In the genomic region with DNA sequence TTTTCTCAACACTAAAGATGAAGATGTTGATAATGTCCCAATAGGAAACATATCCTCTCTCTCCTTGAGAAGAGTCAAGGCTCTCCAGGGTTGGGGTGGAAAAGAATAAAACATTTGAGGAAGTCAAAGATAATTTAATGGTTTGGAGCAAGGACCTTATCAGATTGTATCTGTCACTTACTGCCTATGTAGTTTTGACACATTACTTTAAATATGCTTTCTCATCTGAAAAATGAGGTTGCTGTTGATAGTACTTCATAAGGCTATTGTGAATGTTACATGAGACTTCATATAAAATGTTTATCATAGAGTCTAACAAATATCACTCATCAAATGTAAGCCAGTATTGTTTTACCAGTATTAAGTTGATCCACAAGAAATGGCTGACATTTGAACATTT, we compare ENCODE assay signal across 11 cellular contexts. TPM values are rescaled to one million over a fixed set of nuclear protein-coding genes. Genes with fewer than 3 reads are reported as not detected.
"Had no signal": no experiment of that assay in that cellular context is flagged by ENCODE, and none has a peak within 500 bp of the region (broad histone marks: within the 10 kb centered on the region; RNA-seq: fewer than 3 reads in every experiment).

No MANE protein-coding gene starts in this region.

- H2AFZ ChIP-seq: GM23248 had no signal

- H3K9ac ChIP-seq: GM23248 had no signal

- H3K4me3 ChIP-seq: GM23248, HAP-1 had no signal

- DNase-seq: GM23248, GOT3, H7, HFFc6 had no signal

- H3K27ac ChIP-seq: GM23248, HL-60 had no signal

- FAIRE-seq: HepG2 had no signal

- ATAC-seq: HCT116, HepG2 had no signal

- H3K9me3 ChIP-seq: HAP-1 had no signal

- H3K36me3 ChIP-seq: HAP-1 had no signal

- H3K4me1 ChIP-seq: HAP-1 had no signal

RNA-seq across cellular contexts. Expression of gene BAAT, which starts 48.7 kb away (rescaled TPM):
- total RNA-seq: GM23248, H4, HT1080 had no signal
- polyA plus RNA-seq: IgD-negative memory B cell had no signal
